In the genomic region with DNA sequence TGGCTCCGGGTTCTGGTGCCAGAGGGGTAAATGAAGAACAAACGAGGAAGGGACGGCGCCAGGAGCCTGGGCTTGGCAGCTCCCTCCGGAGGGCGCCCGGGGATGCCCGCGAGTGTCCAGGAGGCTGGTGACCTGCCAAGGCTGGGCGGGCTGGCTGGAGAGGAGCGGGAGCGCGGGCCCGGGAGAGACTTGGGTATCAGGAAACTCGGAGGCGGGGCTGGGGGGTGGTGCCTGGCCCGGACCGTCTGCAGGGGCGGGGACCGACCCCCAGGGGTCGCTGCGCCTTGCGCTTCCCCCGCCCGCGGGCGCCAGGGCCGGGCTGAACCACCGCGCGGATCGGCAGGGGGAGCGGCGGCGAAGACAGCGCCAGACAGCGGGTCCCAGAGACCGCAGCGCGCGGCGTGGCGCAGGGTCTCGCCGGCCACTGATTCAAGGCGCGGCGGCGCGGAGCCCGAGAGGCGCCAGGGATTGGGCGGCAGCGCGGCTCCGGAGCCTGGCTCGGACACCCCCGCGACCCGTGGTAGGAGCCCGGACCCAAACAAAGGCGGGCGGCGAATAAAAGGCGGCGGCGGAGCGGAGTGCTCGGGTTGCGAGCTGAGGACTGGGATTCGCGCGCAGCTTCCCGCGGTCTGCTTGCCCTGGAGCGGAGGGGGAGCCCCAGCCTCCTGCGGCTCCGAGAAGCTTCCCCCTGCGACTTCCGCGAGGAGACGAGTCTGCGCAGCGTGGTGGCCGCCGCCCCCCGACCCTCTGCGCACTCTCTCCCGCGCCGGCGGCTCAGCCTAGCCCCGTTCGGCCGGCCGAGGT, we compare ENCODE assay signal across 1 cellular context.
TF ChIP-seq lines count a peak whose summit lies in the region.

A gene with protein sequence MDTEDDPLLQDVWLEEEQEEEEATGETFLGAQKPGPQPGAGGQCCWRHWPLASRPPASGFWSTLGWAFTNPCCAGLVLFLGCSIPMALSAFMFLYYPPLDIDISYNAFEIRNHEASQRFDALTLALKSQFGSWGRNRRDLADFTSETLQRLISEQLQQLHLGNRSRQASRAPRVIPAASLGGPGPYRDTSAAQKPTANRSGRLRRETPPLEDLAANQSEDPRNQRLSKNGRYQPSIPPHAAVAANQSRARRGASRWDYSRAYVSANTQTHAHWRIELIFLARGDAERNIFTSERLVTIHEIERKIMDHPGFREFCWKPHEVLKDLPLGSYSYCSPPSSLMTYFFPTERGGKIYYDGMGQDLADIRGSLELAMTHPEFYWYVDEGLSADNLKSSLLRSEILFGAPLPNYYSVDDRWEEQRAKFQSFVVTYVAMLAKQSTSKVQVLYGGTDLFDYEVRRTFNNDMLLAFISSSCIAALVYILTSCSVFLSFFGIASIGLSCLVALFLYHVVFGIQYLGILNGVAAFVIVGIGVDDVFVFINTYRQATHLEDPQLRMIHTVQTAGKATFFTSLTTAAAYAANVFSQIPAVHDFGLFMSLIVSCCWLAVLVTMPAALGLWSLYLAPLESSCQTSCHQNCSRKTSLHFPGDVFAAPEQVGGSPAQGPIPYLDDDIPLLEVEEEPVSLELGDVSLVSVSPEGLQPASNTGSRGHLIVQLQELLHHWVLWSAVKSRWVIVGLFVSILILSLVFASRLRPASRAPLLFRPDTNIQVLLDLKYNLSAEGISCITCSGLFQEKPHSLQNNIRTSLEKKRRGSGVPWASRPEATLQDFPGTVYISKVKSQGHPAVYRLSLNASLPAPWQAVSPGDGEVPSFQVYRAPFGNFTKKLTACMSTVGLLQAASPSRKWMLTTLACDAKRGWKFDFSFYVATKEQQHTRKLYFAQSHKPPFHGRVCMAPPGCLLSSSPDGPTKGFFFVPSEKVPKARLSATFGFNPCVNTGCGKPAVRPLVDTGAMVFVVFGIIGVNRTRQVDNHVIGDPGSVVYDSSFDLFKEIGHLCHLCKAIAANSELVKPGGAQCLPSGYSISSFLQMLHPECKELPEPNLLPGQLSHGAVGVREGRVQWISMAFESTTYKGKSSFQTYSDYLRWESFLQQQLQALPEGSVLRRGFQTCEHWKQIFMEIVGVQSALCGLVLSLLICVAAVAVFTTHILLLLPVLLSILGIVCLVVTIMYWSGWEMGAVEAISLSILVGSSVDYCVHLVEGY (N-terminal part only) (plus strand): TSS at position 585 of the 804 bp plus-strand sequence. CDS start 21,838 bp downstream, outside the sequence.

TF ChIP-seq in K562, 482 proteins besides CTCF, POLR2A, EP300 and RAD21 (continued from another document and continues in another):
- TF ChIP-seq SIN3A (IDR thresholded peaks at IDR 0.05; ENCODE audit: borderline replicate concordance in 2 of 2, control insufficient read depth in 1 of 2, low read depth in 2 of 2, low read length in 2 of 2) (no peak), YBX1 (IDR thresholded peaks at IDR 0.05) (no peak), ARNT (IDR thresholded peaks at IDR 0.05) (no peak), PHF21A (IDR thresholded peaks at IDR 0.05; ENCODE audit: borderline replicate concordance, low read depth) (no peak), ZNF212 (CRISPR knock-in tag; IDR thresholded peaks at IDR 0.05) (no peak), CREB1 (IDR thresholded peaks at IDR 0.05) (no peak), CREB1 (CRISPR knock-in tag; IDR thresholded peaks at IDR 0.05) (no peak; the same call in 1 of the 2 replicates), CCAR2 (IDR thresholded peaks at IDR 0.05; ENCODE audit: low read depth, low read length) (no peak), ILF3 (IDR thresholded peaks at IDR 0.05; ENCODE audit: borderline replicate concordance) (no peak; the same call in 1 of the 2 replicates), NFXL1 (CRISPR knock-in tag; IDR thresholded peaks at IDR 0.05) (no peak), ELF1 (tag; IDR thresholded peaks at IDR 0.05) (no peak), CHD2 (IDR thresholded peaks at IDR 0.05; ENCODE audit: low read depth, low read length) (0 out of 2 replicates have a peak, but pooled peaks have one; percentile 28), ZBTB17 (CRISPR knock-in tag; IDR thresholded peaks at IDR 0.05) (no peak), ZFPM2 (CRISPR knock-in tag; IDR thresholded peaks at IDR 0.05) (no peak), U2AF2 (optimal IDR thresholded peaks at IDR 0.05; ENCODE audit: low read depth, low read length) (no peak), SMARCA5 (IDR thresholded peaks at IDR 0.05) (no peak), ESRRA (IDR thresholded peaks at IDR 0.05; ENCODE audit: borderline replicate concordance, low read depth) (peak; percentile 63), XRCC5 (IDR thresholded peaks at IDR 0.05; ENCODE audit: low read depth, low read length) (peak; percentile 90), ZNF140 (CRISPR knock-in tag; IDR thresholded peaks at IDR 0.05) (no peak), NR4A1 (CRISPR knock-in tag; IDR thresholded peaks at IDR 0.05) (no peak), NR4A1 (tag; IDR thresholded peaks at IDR 0.05) (0 out of 2 replicates have a peak, but pooled peaks have one; percentile 31), ATF7 (IDR thresholded peaks at IDR 0.05) (peak; percentile 100), IFI16 (CRISPR knock-in tag; IDR thresholded peaks at IDR 0.05) (no peak), SNIP1 (IDR thresholded peaks at IDR 0.05; ENCODE audit: low read depth) (no peak), FUS (optimal IDR thresholded peaks at IDR 0.05; ENCODE audit: low read depth, low read length) (peak; percentile 97), NCOA6 (IDR thresholded peaks at IDR 0.05) (no peak), PTTG1 (tag; IDR thresholded peaks at IDR 0.05; ENCODE audit: low read depth) (no peak)
- TF ChIP-seq, protein P1, sequence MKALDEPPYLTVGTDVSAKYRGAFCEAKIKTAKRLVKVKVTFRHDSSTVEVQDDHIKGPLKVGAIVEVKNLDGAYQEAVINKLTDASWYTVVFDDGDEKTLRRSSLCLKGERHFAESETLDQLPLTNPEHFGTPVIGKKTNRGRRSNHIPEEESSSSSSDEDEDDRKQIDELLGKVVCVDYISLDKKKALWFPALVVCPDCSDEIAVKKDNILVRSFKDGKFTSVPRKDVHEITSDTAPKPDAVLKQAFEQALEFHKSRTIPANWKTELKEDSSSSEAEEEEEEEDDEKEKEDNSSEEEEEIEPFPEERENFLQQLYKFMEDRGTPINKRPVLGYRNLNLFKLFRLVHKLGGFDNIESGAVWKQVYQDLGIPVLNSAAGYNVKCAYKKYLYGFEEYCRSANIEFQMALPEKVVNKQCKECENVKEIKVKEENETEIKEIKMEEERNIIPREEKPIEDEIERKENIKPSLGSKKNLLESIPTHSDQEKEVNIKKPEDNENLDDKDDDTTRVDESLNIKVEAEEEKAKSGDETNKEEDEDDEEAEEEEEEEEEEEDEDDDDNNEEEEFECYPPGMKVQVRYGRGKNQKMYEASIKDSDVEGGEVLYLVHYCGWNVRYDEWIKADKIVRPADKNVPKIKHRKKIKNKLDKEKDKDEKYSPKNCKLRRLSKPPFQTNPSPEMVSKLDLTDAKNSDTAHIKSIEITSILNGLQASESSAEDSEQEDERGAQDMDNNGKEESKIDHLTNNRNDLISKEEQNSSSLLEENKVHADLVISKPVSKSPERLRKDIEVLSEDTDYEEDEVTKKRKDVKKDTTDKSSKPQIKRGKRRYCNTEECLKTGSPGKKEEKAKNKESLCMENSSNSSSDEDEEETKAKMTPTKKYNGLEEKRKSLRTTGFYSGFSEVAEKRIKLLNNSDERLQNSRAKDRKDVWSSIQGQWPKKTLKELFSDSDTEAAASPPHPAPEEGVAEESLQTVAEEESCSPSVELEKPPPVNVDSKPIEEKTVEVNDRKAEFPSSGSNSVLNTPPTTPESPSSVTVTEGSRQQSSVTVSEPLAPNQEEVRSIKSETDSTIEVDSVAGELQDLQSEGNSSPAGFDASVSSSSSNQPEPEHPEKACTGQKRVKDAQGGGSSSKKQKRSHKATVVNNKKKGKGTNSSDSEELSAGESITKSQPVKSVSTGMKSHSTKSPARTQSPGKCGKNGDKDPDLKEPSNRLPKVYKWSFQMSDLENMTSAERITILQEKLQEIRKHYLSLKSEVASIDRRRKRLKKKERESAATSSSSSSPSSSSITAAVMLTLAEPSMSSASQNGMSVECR (CRISPR knock-in tag; IDR thresholded peaks at IDR 0.05) = peak; percentile 56; the same call in 1 of the 2 replicates
- TF ChIP-seq, protein P2, sequence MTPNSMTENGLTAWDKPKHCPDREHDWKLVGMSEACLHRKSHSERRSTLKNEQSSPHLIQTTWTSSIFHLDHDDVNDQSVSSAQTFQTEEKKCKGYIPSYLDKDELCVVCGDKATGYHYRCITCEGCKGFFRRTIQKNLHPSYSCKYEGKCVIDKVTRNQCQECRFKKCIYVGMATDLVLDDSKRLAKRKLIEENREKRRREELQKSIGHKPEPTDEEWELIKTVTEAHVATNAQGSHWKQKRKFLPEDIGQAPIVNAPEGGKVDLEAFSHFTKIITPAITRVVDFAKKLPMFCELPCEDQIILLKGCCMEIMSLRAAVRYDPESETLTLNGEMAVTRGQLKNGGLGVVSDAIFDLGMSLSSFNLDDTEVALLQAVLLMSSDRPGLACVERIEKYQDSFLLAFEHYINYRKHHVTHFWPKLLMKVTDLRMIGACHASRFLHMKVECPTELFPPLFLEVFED (CRISPR knock-in tag; conservative IDR thresholded peaks at IDR 0.05) = no peak
- TF ChIP-seq, protein P3, sequence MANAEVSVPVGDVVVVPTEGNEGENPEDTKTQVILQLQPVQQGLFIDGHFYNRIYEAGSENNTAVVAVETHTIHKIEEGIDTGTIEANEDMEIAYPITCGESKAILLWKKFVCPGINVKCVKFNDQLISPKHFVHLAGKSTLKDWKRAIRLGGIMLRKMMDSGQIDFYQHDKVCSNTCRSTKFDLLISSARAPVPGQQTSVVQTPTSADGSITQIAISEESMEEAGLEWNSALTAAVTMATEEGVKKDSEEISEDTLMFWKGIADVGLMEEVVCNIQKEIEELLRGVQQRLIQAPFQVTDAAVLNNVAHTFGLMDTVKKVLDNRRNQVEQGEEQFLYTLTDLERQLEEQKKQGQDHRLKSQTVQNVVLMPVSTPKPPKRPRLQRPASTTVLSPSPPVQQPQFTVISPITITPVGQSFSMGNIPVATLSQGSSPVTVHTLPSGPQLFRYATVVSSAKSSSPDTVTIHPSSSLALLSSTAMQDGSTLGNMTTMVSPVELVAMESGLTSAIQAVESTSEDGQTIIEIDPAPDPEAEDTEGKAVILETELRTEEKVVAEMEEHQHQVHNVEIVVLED (CRISPR knock-in tag; IDR thresholded peaks at IDR 0.05) = no peak
- TF ChIP-seq, protein P4, sequence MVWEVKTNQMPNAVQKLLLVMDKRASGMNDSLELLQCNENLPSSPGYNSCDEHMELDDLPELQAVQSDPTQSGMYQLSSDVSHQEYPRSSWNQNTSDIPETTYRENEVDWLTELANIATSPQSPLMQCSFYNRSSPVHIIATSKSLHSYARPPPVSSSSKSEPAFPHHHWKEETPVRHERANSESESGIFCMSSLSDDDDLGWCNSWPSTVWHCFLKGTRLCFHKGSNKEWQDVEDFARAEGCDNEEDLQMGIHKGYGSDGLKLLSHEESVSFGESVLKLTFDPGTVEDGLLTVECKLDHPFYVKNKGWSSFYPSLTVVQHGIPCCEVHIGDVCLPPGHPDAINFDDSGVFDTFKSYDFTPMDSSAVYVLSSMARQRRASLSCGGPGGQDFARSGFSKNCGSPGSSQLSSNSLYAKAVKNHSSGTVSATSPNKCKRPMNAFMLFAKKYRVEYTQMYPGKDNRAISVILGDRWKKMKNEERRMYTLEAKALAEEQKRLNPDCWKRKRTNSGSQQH (CRISPR knock-in tag; IDR thresholded peaks at IDR 0.05) = no peak
- TF ChIP-seq, protein P5, sequence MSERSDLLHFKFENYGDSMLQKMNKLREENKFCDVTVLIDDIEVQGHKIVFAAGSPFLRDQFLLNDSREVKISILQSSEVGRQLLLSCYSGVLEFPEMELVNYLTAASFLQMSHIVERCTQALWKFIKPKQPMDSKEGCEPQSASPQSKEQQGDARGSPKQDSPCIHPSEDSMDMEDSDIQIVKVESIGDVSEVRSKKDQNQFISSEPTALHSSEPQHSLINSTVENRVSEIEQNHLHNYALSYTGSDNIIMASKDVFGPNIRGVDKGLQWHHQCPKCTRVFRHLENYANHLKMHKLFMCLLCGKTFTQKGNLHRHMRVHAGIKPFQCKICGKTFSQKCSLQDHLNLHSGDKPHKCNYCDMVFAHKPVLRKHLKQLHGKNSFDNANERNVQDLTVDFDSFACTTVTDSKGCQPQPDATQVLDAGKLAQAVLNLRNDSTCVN (CRISPR knock-in tag; IDR thresholded peaks at IDR 0.05) = no peak
- TF ChIP-seq, protein P6, sequence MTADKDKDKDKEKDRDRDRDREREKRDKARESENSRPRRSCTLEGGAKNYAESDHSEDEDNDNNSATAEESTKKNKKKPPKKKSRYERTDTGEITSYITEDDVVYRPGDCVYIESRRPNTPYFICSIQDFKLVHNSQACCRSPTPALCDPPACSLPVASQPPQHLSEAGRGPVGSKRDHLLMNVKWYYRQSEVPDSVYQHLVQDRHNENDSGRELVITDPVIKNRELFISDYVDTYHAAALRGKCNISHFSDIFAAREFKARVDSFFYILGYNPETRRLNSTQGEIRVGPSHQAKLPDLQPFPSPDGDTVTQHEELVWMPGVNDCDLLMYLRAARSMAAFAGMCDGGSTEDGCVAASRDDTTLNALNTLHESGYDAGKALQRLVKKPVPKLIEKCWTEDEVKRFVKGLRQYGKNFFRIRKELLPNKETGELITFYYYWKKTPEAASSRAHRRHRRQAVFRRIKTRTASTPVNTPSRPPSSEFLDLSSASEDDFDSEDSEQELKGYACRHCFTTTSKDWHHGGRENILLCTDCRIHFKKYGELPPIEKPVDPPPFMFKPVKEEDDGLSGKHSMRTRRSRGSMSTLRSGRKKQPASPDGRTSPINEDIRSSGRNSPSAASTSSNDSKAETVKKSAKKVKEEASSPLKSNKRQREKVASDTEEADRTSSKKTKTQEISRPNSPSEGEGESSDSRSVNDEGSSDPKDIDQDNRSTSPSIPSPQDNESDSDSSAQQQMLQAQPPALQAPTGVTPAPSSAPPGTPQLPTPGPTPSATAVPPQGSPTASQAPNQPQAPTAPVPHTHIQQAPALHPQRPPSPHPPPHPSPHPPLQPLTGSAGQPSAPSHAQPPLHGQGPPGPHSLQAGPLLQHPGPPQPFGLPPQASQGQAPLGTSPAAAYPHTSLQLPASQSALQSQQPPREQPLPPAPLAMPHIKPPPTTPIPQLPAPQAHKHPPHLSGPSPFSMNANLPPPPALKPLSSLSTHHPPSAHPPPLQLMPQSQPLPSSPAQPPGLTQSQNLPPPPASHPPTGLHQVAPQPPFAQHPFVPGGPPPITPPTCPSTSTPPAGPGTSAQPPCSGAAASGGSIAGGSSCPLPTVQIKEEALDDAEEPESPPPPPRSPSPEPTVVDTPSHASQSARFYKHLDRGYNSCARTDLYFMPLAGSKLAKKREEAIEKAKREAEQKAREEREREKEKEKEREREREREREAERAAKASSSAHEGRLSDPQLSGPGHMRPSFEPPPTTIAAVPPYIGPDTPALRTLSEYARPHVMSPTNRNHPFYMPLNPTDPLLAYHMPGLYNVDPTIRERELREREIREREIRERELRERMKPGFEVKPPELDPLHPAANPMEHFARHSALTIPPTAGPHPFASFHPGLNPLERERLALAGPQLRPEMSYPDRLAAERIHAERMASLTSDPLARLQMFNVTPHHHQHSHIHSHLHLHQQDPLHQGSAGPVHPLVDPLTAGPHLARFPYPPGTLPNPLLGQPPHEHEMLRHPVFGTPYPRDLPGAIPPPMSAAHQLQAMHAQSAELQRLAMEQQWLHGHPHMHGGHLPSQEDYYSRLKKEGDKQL (CRISPR knock-in tag; IDR thresholded peaks at IDR 0.05; ENCODE audit: borderline replicate concordance) = 0 out of 2 replicates have a peak, but pooled peaks have one; percentile 20
- TF ChIP-seq, protein P7, sequence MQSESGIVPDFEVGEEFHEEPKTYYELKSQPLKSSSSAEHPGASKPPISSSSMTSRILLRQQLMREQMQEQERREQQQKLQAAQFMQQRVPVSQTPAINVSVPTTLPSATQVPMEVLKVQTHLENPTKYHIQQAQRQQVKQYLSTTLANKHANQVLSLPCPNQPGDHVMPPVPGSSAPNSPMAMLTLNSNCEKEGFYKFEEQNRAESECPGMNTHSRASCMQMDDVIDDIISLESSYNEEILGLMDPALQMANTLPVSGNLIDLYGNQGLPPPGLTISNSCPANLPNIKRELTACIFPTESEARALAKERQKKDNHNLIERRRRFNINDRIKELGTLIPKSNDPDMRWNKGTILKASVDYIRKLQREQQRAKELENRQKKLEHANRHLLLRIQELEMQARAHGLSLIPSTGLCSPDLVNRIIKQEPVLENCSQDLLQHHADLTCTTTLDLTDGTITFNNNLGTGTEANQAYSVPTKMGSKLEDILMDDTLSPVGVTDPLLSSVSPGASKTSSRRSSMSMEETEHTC (IDR thresholded peaks at IDR 0.05) = no peak
